In the genomic region with DNA sequence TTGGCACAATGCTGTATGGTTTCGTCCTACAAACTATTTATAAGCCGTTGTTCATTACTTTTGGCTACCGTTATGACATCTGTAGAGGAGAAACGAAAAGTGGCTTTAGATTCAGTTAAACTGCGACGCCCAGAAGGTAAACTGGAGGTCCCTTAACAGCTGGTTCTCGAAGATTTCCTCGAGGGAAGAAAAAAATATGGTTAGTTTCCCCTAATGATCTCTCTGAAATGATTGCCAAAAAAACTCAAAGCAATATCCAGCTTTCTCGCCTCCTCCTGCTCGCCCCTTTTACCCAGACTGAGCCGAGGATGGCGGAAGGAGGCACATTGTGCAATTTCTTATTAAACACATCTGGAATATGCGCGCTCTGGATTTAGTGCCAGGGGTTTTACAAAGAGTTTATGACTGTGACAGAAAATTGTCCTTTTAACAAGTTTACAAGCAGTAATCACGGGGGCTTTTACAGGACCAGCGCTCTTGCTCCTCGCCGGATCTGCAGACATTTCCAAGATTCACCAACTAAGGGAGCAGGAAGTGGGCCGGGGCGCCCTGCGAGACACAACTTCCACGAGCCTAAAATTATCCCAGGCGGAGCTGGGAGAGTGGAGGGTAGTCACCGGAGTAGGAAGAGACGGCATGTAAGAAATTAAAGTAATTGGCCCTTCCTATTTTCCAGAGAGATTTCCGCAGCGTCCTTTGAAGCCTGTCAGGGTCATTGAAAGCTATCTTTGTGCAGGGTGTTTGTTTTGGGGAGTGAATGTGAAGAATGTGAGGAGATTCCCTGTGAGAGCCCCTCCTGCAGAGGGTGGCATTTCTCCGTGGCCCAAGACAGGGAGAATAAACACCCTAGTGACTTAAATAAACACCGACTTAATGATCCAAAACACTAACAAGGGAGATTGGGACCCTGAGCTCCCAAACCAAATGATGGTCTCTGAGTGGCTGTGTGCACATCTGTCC, we compare ENCODE assay signal across 15 cellular contexts. TPM values are rescaled to one million over a fixed set of nuclear protein-coding genes. Genes with fewer than 3 reads are reported as not detected.
DNase-seq lines count a peak whose midpoint lies in the region; ATAC-seq, FAIRE-seq and TF ChIP-seq lines count a peak whose summit lies in the region.
"Had no signal": no experiment of that assay in that cellular context is flagged by ENCODE, and none has a peak within 500 bp of the region (broad histone marks: within the 10 kb centered on the region; RNA-seq: fewer than 3 reads in every experiment).

No MANE protein-coding gene starts in this region.

- H3K4me2 ChIP-seq in MM.1S (ENCODE audit: low read depth, low read length) (peak overlapping the region; percentile 41; the same call in 1 of the 2 replicates), endothelial cell of umbilical vein (ENCODE audit: insufficient read depth, low read length) (no peak overlapping the region), parathyroid adenoma (ENCODE audit: low read length) (peak overlapping the region; percentile 94)

- H3F3A ChIP-seq in MM.1S (ENCODE audit: insufficient read depth, low read length) = peaks cover 13% of the 10 kb centered on the region

- H3K9me3 Mint-ChIP-seq in CD8-positive, alpha-beta T cell = no peaks in the 10 kb centered on the region
- H3K9me3 Mint-ChIP-seq: activated naive CD4-positive, alpha-beta T cell treated with anti-CD3 and anti-CD28 coated beads for 36 hours; CD4-positive, alpha-beta T cell; stimulated activated memory B cell treated with anti-CD40 and anti-IgM and Interleukin-4, amounts not matched to agents 10 μg/mL and 1 μg/mL and 100 μg/mL, for 72 hours had no signal

- peaks cover 30% of the 10 kb centered on the region for H3K4me1 Mint-ChIP-seq in CD8-positive, alpha-beta T cell (ENCODE audit: low read depth)

- CTCF ChIA-PET in CD8-positive, alpha-beta T cell (lab: Charles Lee) = interaction anchor here (1.3 kb wide), 1 partner anchor 18 kb away, joined by 3 read pairs; no protein-coding TSS in a partner anchor
- CTCF ChIA-PET in endothelial cell of umbilical vein (lab: Charles Lee) = interaction anchor here (0.7 to 3.9 kb wide), 4 partner anchors 12 to 788 kb away, joined by 3 to 24 read pairs (median 4); no protein-coding TSS in a partner anchor

- H3K27me3 ChIP-seq in CD8-positive, alpha-beta T cell (ENCODE audit: insufficient read depth, low read length) = peaks cover 47% of the 10 kb centered on the region
- H3K27me3 ChIP-seq in MM.1S (replicated peaks; ENCODE audit: insufficient read depth, low read length) (no peaks in the 10 kb centered on the region), endothelial cell of umbilical vein (ENCODE audit: control insufficient read depth in 2 of 2, insufficient read depth in 2 of 2, low read length in 2 of 2) (peaks cover 79 to 100% of the 10 kb centered on the region in 2 experiments), parathyroid adenoma (ENCODE audit: control insufficient read depth, insufficient read depth, low read length) (no peaks in the 10 kb centered on the region)

- H3K9me3 ChIP-seq in CD8-positive, alpha-beta T cell (ENCODE audit: low read length) = no peaks in the 10 kb centered on the region
- H3K9me3 ChIP-seq in MM.1S (replicated peaks; ENCODE audit: insufficient read depth, low read length) (no peaks in the 10 kb centered on the region), endothelial cell of umbilical vein (replicated peaks; ENCODE audit: control insufficient read depth, insufficient read depth, low read length) (no peaks in the 10 kb centered on the region), parathyroid adenoma (ENCODE audit: control insufficient read depth, low read length) (no peaks in the 10 kb centered on the region)

- no peak for TF ChIP-seq POLR2A in endothelial cell of umbilical vein (IDR thresholded peaks at IDR 0.05; ENCODE audit: low read depth, low read length)

- H3K36me3 Mint-ChIP-seq in CD8-positive, alpha-beta T cell = no peaks in the 10 kb centered on the region
- H3K36me3 Mint-ChIP-seq: stimulated activated memory B cell treated with anti-CD40 and anti-IgM and Interleukin-4, amounts not matched to agents 10 μg/mL and 1 μg/mL and 100 μg/mL, for 72 hours had no signal

- H3K9me1 ChIP-seq in endothelial cell of umbilical vein (replicated peaks; ENCODE audit: control insufficient read depth, extremely low read depth, insufficient read depth, low read length) = no peaks in the 10 kb centered on the region

- intact Hi-C loops in CD8-positive, alpha-beta T cell (cut with DNase I, micrococcal nuclease) = no loop called here
- intact Hi-C loops in endothelial cell of umbilical vein (cut with micrococcal nuclease) = no loop called here

- peaks cover 82% of the 10 kb centered on the region for H3K27me3 Mint-ChIP-seq in CD8-positive, alpha-beta T cell (ENCODE audit: low read depth)

- H2AFZ ChIP-seq in MM.1S (ENCODE audit: low read length) = no peak overlapping the region
- H2AFZ ChIP-seq in endothelial cell of umbilical vein (ENCODE audit: low read depth, low read length) = no peak overlapping the region
- no peak overlapping the region for H2AFZ ChIP-seq in parathyroid adenoma

- no peak for ATAC-seq in CD8-positive, alpha-beta T cell
- ATAC-seq in HG02840 (IDR thresholded peaks at IDR 0.05; ENCODE audit: low FRiP score, unreplicated experiment) = no peak
- ATAC-seq: Panc1; stimulated activated memory B cell treated with anti-CD40 and anti-IgM and Interleukin-4, amounts not matched to agents 10 μg/mL and 1 μg/mL and 100 μg/mL, for 72 hours had no signal

- H3K27ac Mint-ChIP-seq in CD8-positive, alpha-beta T cell = no peak overlapping the region
- H3K27ac Mint-ChIP-seq: activated naive CD4-positive, alpha-beta T cell treated with anti-CD3 and anti-CD28 coated beads for 36 hours; CD4-positive, alpha-beta T cell; stimulated activated memory B cell treated with anti-CD40 and anti-IgM and Interleukin-4, amounts not matched to agents 10 μg/mL and 1 μg/mL and 100 μg/mL, for 72 hours had no signal

- no peaks in the 10 kb centered on the region for H3K9me2 ChIP-seq in MM.1S (replicated peaks; ENCODE audit: insufficient read depth, low read length)

- H3K4me3 ChIP-seq in CD8-positive, alpha-beta T cell (ENCODE audit: low read depth, low read length) = no peak overlapping the region
- H3K4me3 ChIP-seq in MM.1S (ENCODE audit: low read length) (no peak overlapping the region), endothelial cell of umbilical vein (replicated peaks in 1 of 3; ENCODE audit: insufficient read depth in 1 of 3, low read depth in 1 of 3, low read length in 3 of 3) (no peak overlapping the region), parathyroid adenoma (ENCODE audit: low read depth, low read length) (peak overlapping the region; percentile 87)

- no TSS peak for BruUV-seq in endothelial cell of umbilical vein (replicated peaks; lab: Mats Ljungman, UMichigan)

- H3K36me3 ChIP-seq in CD8-positive, alpha-beta T cell (ENCODE audit: insufficient read depth, low read length) = no peaks in the 10 kb centered on the region
- H3K36me3 ChIP-seq in MM.1S (replicated peaks; ENCODE audit: insufficient read depth, low read length) = no peaks in the 10 kb centered on the region
- H3K36me3 ChIP-seq in endothelial cell of umbilical vein (ENCODE audit: control insufficient read depth in 2 of 2, extremely low read depth in 1 of 2, insufficient read depth in 2 of 2, low read length in 2 of 2) = no peaks in the 10 kb centered on the region
- peaks cover 4% of the 10 kb centered on the region for H3K36me3 ChIP-seq in parathyroid adenoma (ENCODE audit: control insufficient read depth, insufficient read depth, low read length)

- no peak for TF ChIP-seq CTCF in CD8-positive, alpha-beta T cell (IDR thresholded peaks at IDR 0.05)
- no peak for TF ChIP-seq CTCF in MM.1S (IDR thresholded peaks at IDR 0.05; ENCODE audit: low read length)
- no peak for TF ChIP-seq CTCF in endothelial cell of umbilical vein (IDR thresholded peaks at IDR 0.05; ENCODE audit: extremely low read depth in 1 of 2, insufficient read depth in 1 of 2, low read depth in 1 of 2, low read length in 2 of 2)
- TF ChIP-seq CTCF in parathyroid adenoma (IDR thresholded peaks at IDR 0.05) = no peak

- peaks cover 25% of the 10 kb centered on the region for H3K4me1 ChIP-seq in CD8-positive, alpha-beta T cell (ENCODE audit: insufficient read depth, low read length)
- H3K4me1 ChIP-seq in MM.1S (ENCODE audit: low read length) = peaks cover 14% of the 10 kb centered on the region
- peaks cover 21% of the 10 kb centered on the region for H3K4me1 ChIP-seq in endothelial cell of umbilical vein (ENCODE audit: control insufficient read depth, extremely low read depth, insufficient read depth, low read length)
- H3K4me1 ChIP-seq in parathyroid adenoma = peaks cover 13% of the 10 kb centered on the region

- H3K79me2 ChIP-seq in MM.1S (ENCODE audit: low read length) (no peaks in the 10 kb centered on the region), endothelial cell of umbilical vein (ENCODE audit: control insufficient read depth, insufficient read depth, low read length) (no peaks in the 10 kb centered on the region), parathyroid adenoma (peaks cover 84% of the 10 kb centered on the region)

- POLR2A ChIA-PET in CD8-positive, alpha-beta T cell (lab: Charles Lee) = interaction anchor here (0.6 kb wide), 1 partner anchor 60 kb away, joined by 3 read pairs; no protein-coding TSS in a partner anchor
- POLR2A ChIA-PET in endothelial cell of umbilical vein (lab: Charles Lee) = no interaction called here

- peak; percentile 74 for FAIRE-seq in endothelial cell of umbilical vein (lab: Jason Lieb, UNC)

- H3K9ac ChIP-seq in MM.1S (ENCODE audit: low read length) (no peak overlapping the region), endothelial cell of umbilical vein (replicated peaks; ENCODE audit: extremely low read depth, insufficient read depth, low read length) (no peak overlapping the region), parathyroid adenoma (peak overlapping the region; percentile 69)

- no peak for DNase-seq in CD8-positive, alpha-beta T cell
- DNase-seq in MM.1S (no peak), endothelial cell of umbilical vein (ENCODE audit: low read depth, low spot score) (no peak), NCI-H2171 treated with DMSO at 0.1 percent for 48 hours (lab: John Stamatoyannopoulos, UW) (no peak), mesenteric fat pad (ENCODE audit: low spot score) (no peak), A172 (ENCODE audit: low spot score) (no peak)
- DNase-seq: activated naive CD4-positive, alpha-beta T cell treated with anti-CD3 and anti-CD28 coated beads for 36 hours; CD4-positive, alpha-beta T cell; stimulated activated CD4-positive, alpha-beta T cell treated with anti-CD3 and anti-CD28 coated beads, Interleukin-1b, Interleukin-23, amount 100 ng/mL, for 48 hours had no signal

- no peaks in the 10 kb centered on the region for H4K20me1 ChIP-seq in MM.1S (ENCODE audit: insufficient read depth, low read length)
- peaks cover 2% of the 10 kb centered on the region for H4K20me1 ChIP-seq in endothelial cell of umbilical vein (replicated peaks; ENCODE audit: control insufficient read depth, extremely low read depth, insufficient read depth, low read length)

- peak overlapping the region; percentile 22 for H3K4me3 Mint-ChIP-seq in CD8-positive, alpha-beta T cell
- H3K4me3 Mint-ChIP-seq: CD4-positive, alpha-beta T cell had no signal

- no peak overlapping the region for H3K27ac ChIP-seq in CD8-positive, alpha-beta T cell (ENCODE audit: low read depth, low read length)
- peak overlapping the region; percentile 81; the same call in 1 of the 2 replicates for H3K27ac ChIP-seq in MM.1S (ENCODE audit: low read length)
- H3K27ac ChIP-seq in endothelial cell of umbilical vein (ENCODE audit: insufficient read depth, low read depth, low read length) = no peak overlapping the region
- peak overlapping the region; percentile 96 for H3K27ac ChIP-seq in parathyroid adenoma
- H3K27ac ChIP-seq: coronary artery had no signal

- dilution Hi-C loops in endothelial cell of umbilical vein (cut with MboI; ENCODE audit: extremely low pct_ligation_motif_present, low sequenced_read_pairs) = loop anchor here (25.0 kb wide), 2 partner anchors 394 to 619 kb away; no protein-coding TSS in a partner anchor

RNA-seq across cellular contexts. Expression of a gene that starts 5.6 kb away (rescaled TPM):
- total RNA-seq in CD8-positive, alpha-beta T cell = not detected
- 0.40 and 0.55 TPM in 2 replicates for total RNA-seq in endothelial cell of umbilical vein
- polyA plus RNA-seq in endothelial cell of umbilical vein = 0.55 and 0.57 TPM in 2 replicates
- polyA plus RNA-seq in endothelial cell of umbilical vein (2011; cell fraction: cytosol; rRNA removed) = 0.59 and 0.61 TPM in 2 replicates
- 0.38 and 0.51 TPM in 2 replicates for polyA plus RNA-seq in endothelial cell of umbilical vein (2011; cell fraction: nucleus; rRNA removed)
- polyA plus RNA-seq in endothelial cell of umbilical vein (2012) = 0.33 and 0.37 TPM in 2 replicates
- 0.64 and 0.80 TPM in 2 replicates for polyA minus RNA-seq in endothelial cell of umbilical vein
- 1.2 TPM for polyA minus RNA-seq in endothelial cell of umbilical vein (2011; cell fraction: cytosol; rRNA and poly(A)+ RNA removed)
- 0.24 and 0.58 TPM in 2 replicates for polyA minus RNA-seq in endothelial cell of umbilical vein (2011; cell fraction: nucleus; rRNA and poly(A)+ RNA removed)
- 2.6 TPM for total RNA-seq in mesenteric fat pad
- total RNA-seq in A172 (2014; rRNA removed; shearing (Covaris generic)) = 1.4 and 3.2 TPM in 2 replicates
- total RNA-seq: activated CD8-positive, alpha-beta memory T cell treated with anti-CD3 and anti-CD28 coated beads for 36 hours; activated naive CD4-positive, alpha-beta T cell treated with anti-CD3 and anti-CD28 coated beads for 36 hours; CD4-positive, alpha-beta T cell had no signal

Comparison
In these comparisons a context has a peak if more than half of its experiments do, and no peak if none do; other contexts are left out.
1. H3K27ac ChIP-seq: peak in MM.1S (single experiment) and parathyroid adenoma (single experiment); none in CD8-positive, alpha-beta T cell (single experiment) and endothelial cell of umbilical vein (single experiment).